ENCODE assay signal across 8 cellular contexts in the genomic region with DNA sequence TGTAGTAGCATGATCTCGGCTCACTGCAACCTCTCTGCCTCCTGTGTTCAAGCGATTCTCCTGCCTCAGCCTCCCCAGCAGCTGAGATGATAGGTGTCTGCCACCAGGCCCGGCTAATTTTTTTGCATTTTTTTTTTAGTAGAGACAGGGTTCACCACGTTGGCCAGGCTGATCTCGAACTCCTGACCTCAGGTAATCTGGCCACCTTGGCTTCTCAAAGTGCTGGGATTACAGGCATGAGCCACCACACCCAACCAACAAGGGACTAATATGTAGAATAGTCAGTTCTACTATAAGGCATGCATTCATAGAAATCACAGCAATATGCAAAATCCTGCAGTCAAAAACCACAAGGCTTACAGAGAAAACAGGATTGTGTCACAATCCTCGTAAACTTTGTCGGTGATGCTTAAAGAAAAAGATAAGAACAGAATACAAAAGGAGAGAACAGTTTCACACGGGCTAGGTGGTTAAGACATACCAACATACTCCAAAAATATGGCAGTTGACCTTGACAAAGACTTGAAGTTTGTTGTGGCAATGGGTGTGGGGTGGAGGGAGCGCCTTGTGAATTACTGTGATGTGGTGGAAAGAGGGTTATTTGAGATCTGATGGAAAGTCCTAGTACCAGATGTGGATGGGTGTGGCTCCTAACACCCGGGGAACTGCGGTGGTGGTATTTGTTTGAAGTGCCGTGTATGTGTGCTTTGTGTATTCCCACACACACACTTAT. TPM values are rescaled to one million over a fixed set of nuclear protein-coding genes. Genes with fewer than 3 reads are reported as not detected.
DNase-seq lines count a peak whose midpoint lies in the region; ATAC-seq and TF ChIP-seq lines count a peak whose summit lies in the region.

No MANE protein-coding gene starts in this region.

- peaks cover 71% of the 10 kb centered on the region for H3K4me1 Mint-ChIP-seq in CD4-positive, alpha-beta T cell (ENCODE audit: low read depth)
- peaks cover 71% of the 10 kb centered on the region for H3K4me1 Mint-ChIP-seq in activated naive CD4-positive, alpha-beta T cell treated with anti-CD3 and anti-CD28 coated beads for 36 hours (ENCODE audit: low read depth)
- peaks cover 30 to 43% (median 32%) of the 10 kb centered on the region in 3 donors for H3K4me1 Mint-ChIP-seq in naive B cell

- POLR2A ChIA-PET in CD4-positive, alpha-beta T cell (lab: Charles Lee) = interaction anchor here (0.6 to 6.5 kb wide), 10 partner anchors 9 to 119 kb away, joined by 3 to 150 read pairs (median 16); a partner anchor contains a TSS

- peak in 9 of 10 experiments; percentile 53 to 88 (median 69) for DNase-seq in CD4-positive, alpha-beta T cell
- DNase-seq in SK-N-MC (ENCODE audit: low read depth, low spot score) (no peak), naive B cell (no peak), sigmoid colon (no peak), NCI-H2227 treated with DMSO at 0.1 percent for 48 hours (lab: John Stamatoyannopoulos, UW) (no peak), midbrain (lab: John Stamatoyannopoulos, UW) (no peak), NCI-H187 treated with DMSO at 0.1 percent for 48 hours (lab: John Stamatoyannopoulos, UW) (no peak)
- peak; percentile 67 for DNase-seq in activated naive CD4-positive, alpha-beta T cell treated with anti-CD3 and anti-CD28 coated beads for 36 hours

- H3K27me3 Mint-ChIP-seq in CD4-positive, alpha-beta T cell = no peaks in the 10 kb centered on the region
- no peaks in the 10 kb centered on the region for H3K27me3 Mint-ChIP-seq in activated naive CD4-positive, alpha-beta T cell treated with anti-CD3 and anti-CD28 coated beads for 36 hours (ENCODE audit: low read depth)
- no peaks in the 10 kb centered on the region for H3K27me3 Mint-ChIP-seq in naive B cell

- H3K36me3 ChIP-seq in SK-N-MC (ENCODE audit: insufficient read depth, low read length) (peaks cover 6% of the 10 kb centered on the region; the same call in 1 of the 2 replicates), sigmoid colon (no peaks in the 10 kb centered on the region)

- no peak for TF ChIP-seq EP300 in sigmoid colon (IDR thresholded peaks at IDR 0.05)

- peak overlapping the region; percentile 56 for H3K4me3 Mint-ChIP-seq in CD4-positive, alpha-beta T cell
- H3K4me3 Mint-ChIP-seq in activated naive CD4-positive, alpha-beta T cell treated with anti-CD3 and anti-CD28 coated beads for 36 hours = no peak overlapping the region
- peak overlapping the region in 5 of 8 donors; percentile 7 to 72 (median 33) for H3K4me3 Mint-ChIP-seq in naive B cell

- H3K4me3 ChIP-seq in SK-N-MC = peak overlapping the region; percentile 47
- no peak overlapping the region for H3K4me3 ChIP-seq in sigmoid colon

- intact Hi-C loops in CD4-positive, alpha-beta T cell (cut with DNase I, micrococcal nuclease) = loop anchor here in 1 of 2 experiments (1.0 to 2.0 kb wide), 3 partner anchors 10 to 35 kb away; no protein-coding TSS in a partner anchor
- intact Hi-C loops in activated naive CD4-positive, alpha-beta T cell treated with anti-CD3 and anti-CD28 coated beads for 36 hours (cut with micrococcal nuclease) = loop anchor here (1.0 kb wide), 1 partner anchor 14 kb away; no protein-coding TSS in a partner anchor
- intact Hi-C loops in sigmoid colon (cut with DNase I) = no loop called here

- H3K36me3 Mint-ChIP-seq in CD4-positive, alpha-beta T cell (ENCODE audit: low read depth) = peaks cover 18% of the 10 kb centered on the region
- peaks cover 13% of the 10 kb centered on the region for H3K36me3 Mint-ChIP-seq in activated naive CD4-positive, alpha-beta T cell treated with anti-CD3 and anti-CD28 coated beads for 36 hours (ENCODE audit: low read depth)
- no peaks in the 10 kb centered on the region for H3K36me3 Mint-ChIP-seq in naive B cell

- peak; percentile 61 for ATAC-seq in CD4-positive, alpha-beta T cell (ENCODE audit: poor library complexity)
- ATAC-seq in naive B cell (ENCODE audit: low read depth in 2 of 2) = peak; percentile 23 to 46

- no peaks in the 10 kb centered on the region for H3K9me3 Mint-ChIP-seq in CD4-positive, alpha-beta T cell
- H3K9me3 Mint-ChIP-seq in activated naive CD4-positive, alpha-beta T cell treated with anti-CD3 and anti-CD28 coated beads for 36 hours = no peaks in the 10 kb centered on the region
- H3K9me3 Mint-ChIP-seq in naive B cell = no peaks in the 10 kb centered on the region

- no peak for TF ChIP-seq POLR2A in sigmoid colon (IDR thresholded peaks at IDR 0.05)

- H3K27ac ChIP-seq in CD4-positive, alpha-beta T cell (ENCODE audit: low read depth, low read length) = peak overlapping the region; percentile 47
- H3K27ac ChIP-seq in SK-N-MC (peak overlapping the region; percentile 90), sigmoid colon (no peak overlapping the region)

- CTCF ChIA-PET in CD4-positive, alpha-beta T cell (lab: Charles Lee) = interaction anchor here (3.8 to 5.3 kb wide), 2 partner anchors 9 to 18 kb away, joined by 62 to 134 read pairs; no protein-coding TSS in a partner anchor
- CTCF ChIA-PET in activated naive CD4-positive, alpha-beta T cell treated with anti-CD3 and anti-CD28 coated beads for 36 hours (lab: Charles Lee) = interaction anchor here (1.2 to 4.5 kb wide), 3 partner anchors 12 to 47 kb away, joined by 4 to 30 read pairs (median 16); a partner anchor contains a TSS

- no peaks in the 10 kb centered on the region for H3K27me3 ChIP-seq in CD4-positive, alpha-beta T cell (ENCODE audit: control insufficient read depth, insufficient read depth, low read length)
- no peaks in the 10 kb centered on the region for H3K27me3 ChIP-seq in sigmoid colon

- WGBS in sigmoid colon, 2 donors = 14 to 43% methylated on average over 12 of the region's 12 CpGs

- peaks cover 0 to 25% (median 21%) of the 10 kb centered on the region in 4 donors for H3K4me1 ChIP-seq in sigmoid colon

- TF ChIP-seq CTCF in CD4-positive, alpha-beta T cell (IDR thresholded peaks at IDR 0.05) = no peak
- TF ChIP-seq CTCF in sigmoid colon (IDR thresholded peaks at IDR 0.05) = no peak

- H3K9me3 ChIP-seq in CD4-positive, alpha-beta T cell (ENCODE audit: control insufficient read depth, low read length) = no peaks in the 10 kb centered on the region
- H3K9me3 ChIP-seq in SK-N-MC (ENCODE audit: low read depth, low read length) (no peaks in the 10 kb centered on the region), sigmoid colon (no peaks in the 10 kb centered on the region)

- peak overlapping the region; percentile 89 for H3K27ac Mint-ChIP-seq in CD4-positive, alpha-beta T cell
- peak overlapping the region; percentile 67 for H3K27ac Mint-ChIP-seq in activated naive CD4-positive, alpha-beta T cell treated with anti-CD3 and anti-CD28 coated beads for 36 hours
- peak overlapping the region in 4 of 6 donors; percentile 51 to 71 (median 68) for H3K27ac Mint-ChIP-seq in naive B cell

- peak overlapping the region; percentile 3 for H3K9ac ChIP-seq in SK-N-MC (ENCODE audit: insufficient read length)

RNA-seq across cellular contexts. Expression of a gene that starts 12.5 kb away (rescaled TPM):
- total RNA-seq in CD4-positive, alpha-beta T cell = 100 to 1,000 TPM; 202 to 203 TPM
- 10 to 100 TPM; 76.4 to 77.4 TPM for total RNA-seq in activated naive CD4-positive, alpha-beta T cell treated with anti-CD3 and anti-CD28 coated beads for 36 hours
- polyA plus RNA-seq in naive B cell (ENCODE audit: low read depth in 6 of 6) (100 to 1,000 TPM in 5 of 6 donors, 10 to 100 TPM in 1; 89.5 to 136 (median 113) TPM), sigmoid colon (100 to 1,000 TPM in 2 of 3 donors, 10 to 100 TPM in 1; 96.1 to 123 (median 113) TPM)
- 10 to 100 TPM; 47.6 to 67.8 (median 62.3) TPM for total RNA-seq in sigmoid colon

RNA-seq across cellular contexts. Expression of a gene that starts 13.2 kb away (rescaled TPM):
- under 1 TPM; 0.49 to 0.78 TPM for total RNA-seq in CD4-positive, alpha-beta T cell
- total RNA-seq in activated naive CD4-positive, alpha-beta T cell treated with anti-CD3 and anti-CD28 coated beads for 36 hours = under 1 TPM; 0.52 TPM
- under 1 TPM in 5 of 6 donors, not detected in 1; 0.20 to 0.79 (median 0.62) TPM for polyA plus RNA-seq in naive B cell (ENCODE audit: low read depth in 6 of 6)
- total RNA-seq in sigmoid colon = under 1 TPM in 1 of 4 donors, not detected in 3; 0.71 TPM
- polyA plus RNA-seq in sigmoid colon = 10 to 100 TPM in 2 of 3 donors, 1 to 10 TPM in 1; 7.2 to 18.9 (median 18.3) TPM

RNA-seq across cellular contexts. Expression of a gene that starts 23.1 kb away (rescaled TPM):
- 10 to 100 TPM; 41.7 to 42.2 TPM for total RNA-seq in CD4-positive, alpha-beta T cell
- total RNA-seq in activated naive CD4-positive, alpha-beta T cell treated with anti-CD3 and anti-CD28 coated beads for 36 hours = 10 to 100 TPM; 16.4 to 16.9 TPM
- polyA plus RNA-seq in naive B cell (ENCODE audit: low read depth in 6 of 6) (under 1 TPM; 0.09 to 0.77 (median 0.29) TPM), sigmoid colon (10 to 100 TPM in 1 of 3 donors, 1 to 10 TPM in 2; 3.0 to 20.4 (median 4.2) TPM)
- 10 to 100 TPM in 1 of 4 donors, 1 to 10 TPM in 3; 5.4 to 16.1 (median 6.1) TPM for total RNA-seq in sigmoid colon

RNA-seq across cellular contexts. Expression of a gene that starts 40.1 kb away (rescaled TPM):
- total RNA-seq in CD4-positive, alpha-beta T cell = 1 to 10 TPM; 4.8 to 7.8 TPM
- total RNA-seq in activated naive CD4-positive, alpha-beta T cell treated with anti-CD3 and anti-CD28 coated beads for 36 hours = 1 to 10 TPM; 6.7 to 7.2 TPM
- polyA plus RNA-seq in naive B cell (ENCODE audit: low read depth in 6 of 6) (under 1 TPM in 2 of 6 donors, not detected in 4; 0.17 to 0.43 TPM), sigmoid colon (10 to 100 TPM; 13.6 to 28.2 (median 21.6) TPM)
- total RNA-seq in sigmoid colon = 10 to 100 TPM; 14.5 to 43.8 (median 20.6) TPM

RNA-seq across cellular contexts. Expression of a gene that starts 55.4 kb away (rescaled TPM):
- total RNA-seq in CD4-positive, alpha-beta T cell = 10 to 100 TPM; 50.2 to 52.5 TPM
- 10 to 100 TPM; 15.7 to 17.1 TPM for total RNA-seq in activated naive CD4-positive, alpha-beta T cell treated with anti-CD3 and anti-CD28 coated beads for 36 hours
- polyA plus RNA-seq in naive B cell (ENCODE audit: low read depth in 6 of 6) (10 to 100 TPM; 56.7 to 69.7 (median 62.7) TPM), sigmoid colon (100 to 1,000 TPM; 222 to 317 (median 243) TPM)
- total RNA-seq in sigmoid colon = 100 to 1,000 TPM; 164 to 203 (median 178) TPM

Comparison
In these comparisons a context has a peak if more than half of its experiments do, and no peak if none do; other contexts are left out.
1. DNase-seq: peak in CD4-positive, alpha-beta T cell (9 of 10) and activated naive CD4-positive, alpha-beta T cell treated with anti-CD3 and anti-CD28 coated beads for 36 hours (single experiment); none in SK-N-MC (single experiment), naive B cell (single experiment), sigmoid colon (single experiment), NCI-H2227 treated with DMSO at 0.1 percent for 48 hours (single experiment), midbrain (single experiment) and NCI-H187 treated with DMSO at 0.1 percent for 48 hours (single experiment).
2. H3K27ac ChIP-seq: peak in CD4-positive, alpha-beta T cell (single experiment) and SK-N-MC (single experiment); none in sigmoid colon (0 of 4).
3. Peak in every context shown above with its lines, with median percentiles within 50 percentile points of each other: H3K27ac Mint-ChIP-seq.